In the genomic region with DNA sequence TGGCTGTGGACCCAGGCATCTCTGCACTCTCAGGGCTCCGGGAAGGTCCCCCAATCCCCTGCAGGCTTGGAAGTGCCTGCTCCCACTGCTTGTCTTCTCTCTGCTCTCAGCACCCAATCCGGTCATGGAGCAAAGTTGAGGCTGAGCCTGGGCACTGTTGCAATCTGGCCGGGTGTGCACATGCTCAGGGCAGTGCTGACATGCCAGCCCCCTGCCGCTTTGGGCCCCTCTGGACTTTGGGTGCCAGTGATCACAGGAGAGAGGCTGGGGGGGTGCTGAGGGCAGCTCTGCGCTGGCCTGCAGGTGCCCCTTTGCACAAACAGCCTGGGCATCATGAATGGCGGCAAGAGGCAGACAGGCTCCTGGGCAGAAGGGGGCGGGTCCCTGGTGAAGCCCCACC, we compare ENCODE assay signal across 35 cellular contexts.
"Had no signal": no experiment of that assay in that cellular context is flagged by ENCODE, and none has a peak within 500 bp of the region (broad histone marks: within the 10 kb centered on the region; RNA-seq: fewer than 3 reads in every experiment).

No MANE protein-coding gene starts in this region.

- H3K36me3 Mint-ChIP-seq: activated CD8-positive, alpha-beta memory T cell treated with anti-CD3 and anti-CD28 coated beads, Interleukin-2, amount 10 ng/mL, durations not matched to agents 7 days and 5 days; activated naive CD4-positive, alpha-beta T cell treated with anti-CD3 and anti-CD28 coated beads, Interleukin-2, amount 10 ng/mL, durations not matched to agents 7 days and 5 days; activated naive CD4-positive, alpha-beta T cell treated with anti-CD3 and anti-CD28 coated beads, Interleukin-2, amount 50 U/mL, for 24 hours; activated naive CD8-positive, alpha-beta T cell; activated naive CD8-positive, alpha-beta T cell treated with anti-CD3 and anti-CD28 coated beads, Interleukin-2, amount 10 ng/mL, durations not matched to agents 7 days and 5 days; brain had no signal

- FAIRE-seq: bronchial epithelial cell, TTC549 had no signal

- H3K36me3 ChIP-seq: ascending aorta, cardiac muscle cell had no signal

- H3K4me1 ChIP-seq: ascending aorta had no signal

- DNase-seq: activated B cell treated with CpG ODN at 0.5 μM for 24 hours; activated CD4-positive, alpha-beta memory T cell treated with anti-CD3 and anti-CD28 coated beads, Interleukin-2, amount 10 ng/mL, durations not matched to agents 7 days and 5 days; activated CD4-positive, alpha-beta T cell treated with anti-CD3 and anti-CD28 coated beads for 4 hours; activated CD4-positive, alpha-beta T cell treated with anti-CD3 and anti-CD28 coated beads, Interleukin-2, amount 10 ng/mL, durations not matched to agents 7 days and 5 days; activated CD4-positive, alpha-beta T cell treated with anti-CD3 and anti-CD28 coated beads, Interleukin-2, amount 50 U/mL, for 48 hours; activated CD4-positive, CD25-positive, alpha-beta regulatory T cell treated with anti-CD3 and anti-CD28 coated beads, Interleukin-2, amount 50 U/mL, for 72 hours; activated CD8-positive, alpha-beta memory T cell treated with anti-CD3 and anti-CD28 coated beads for 24 hours; activated CD8-positive, alpha-beta memory T cell treated with anti-CD3 and anti-CD28 coated beads, Interleukin-2, amount 10 ng/mL, durations not matched to agents 7 days and 5 days; activated CD8-positive, alpha-beta memory T cell treated with anti-CD3 and anti-CD28 coated beads, Interleukin-2, amount 50 U/mL, for 48 hours; activated CD8-positive, alpha-beta T cell treated with anti-CD3 and anti-CD28 coated beads, Interleukin-2, amount 10 ng/mL, durations not matched to agents 7 days and 5 days; activated effector memory CD4-positive, alpha-beta T cell treated with Interleukin-2 at 50 U/mL for 16 hours; activated gamma-delta T cell; activated naive CD4-positive, alpha-beta T cell treated with anti-CD3 and anti-CD28 coated beads, Interleukin-2, amount 10 ng/mL, durations not matched to agents 7 days and 5 days; activated naive CD4-positive, alpha-beta T cell treated with Interleukin-2 at 50 U/mL for 16 hours; activated naive CD8-positive, alpha-beta T cell treated with anti-CD3 and anti-CD28 coated beads, Interleukin-2, amount 10 ng/mL, durations not matched to agents 7 days and 5 days; activated naive CD8-positive, alpha-beta T cell treated with anti-CD3 and anti-CD28 coated beads, Interleukin-2, amount 50 U/mL, for 24 hours; activated T-cell treated with anti-CD3 and anti-CD28 coated beads, Interleukin-2, amount 50 U/mL, for 24 hours; activated T-cell treated with anti-CD3 and anti-CD28 coated beads, Interleukin-2, amount 50 U/mL, for 48 hours; amygdala; anterior cingulate cortex; caudate nucleus; cerebellar nuclear complex; T-helper 2 cell; T-helper 9 cell had no signal

- H3K9me3 Mint-ChIP-seq: activated B cell treated with CpG ODN at 0.5 μM for 24 hours; activated CD4-positive, alpha-beta memory T cell treated with anti-CD3 and anti-CD28 coated beads, Interleukin-2, amount 10 ng/mL, durations not matched to agents 7 days and 5 days; activated CD4-positive, alpha-beta T cell treated with anti-CD3 and anti-CD28 coated beads, Interleukin-2, amount 10 ng/mL, durations not matched to agents 7 days and 5 days; activated naive CD4-positive, alpha-beta T cell treated with anti-CD3 and anti-CD28 coated beads, Interleukin-2, amount 10 ng/mL, durations not matched to agents 7 days and 5 days; activated naive CD4-positive, alpha-beta T cell treated with anti-CD3 and anti-CD28 coated beads, Interleukin-2, amount 50 U/mL, for 24 hours; activated naive CD8-positive, alpha-beta T cell treated with anti-CD3 and anti-CD28 coated beads, Interleukin-2, amount 10 ng/mL, durations not matched to agents 7 days and 5 days; activated naive CD8-positive, alpha-beta T cell treated with anti-CD3 and anti-CD28 coated beads, Interleukin-2, amount 50 U/mL, for 24 hours; activated T-cell treated with anti-CD3 and anti-CD28 coated beads, Interleukin-2, amount 50 U/mL, for 24 hours; activated T-helper 2 cell treated with anti-CD3 and anti-CD28 coated beads, Interferon-gamma antibody, Interleukin-2, Interleukin-4, amounts not matched to agents 10 μg/mL and 5 μg/mL and 100 μg/mL, durations not matched to agents 14 hours and 24 hours and 36 hours; central memory CD8-positive, alpha-beta T cell; T-helper 2 cell treated with Interferon-gamma antibody and Interleukin-4, amounts not matched to agents 5 μg/mL and 100 μg/mL, for 36 hours had no signal

- H3K27ac ChIP-seq: ascending aorta, cardiac muscle cell, VCaP had no signal

- H3K4me3 ChIP-seq: ascending aorta, cardiac muscle cell had no signal

- H3K27ac Mint-ChIP-seq: activated B cell treated with CpG ODN at 0.5 μM for 24 hours; activated CD4-positive, alpha-beta memory T cell treated with anti-CD3 and anti-CD28 coated beads, Interleukin-2, amount 10 ng/mL, durations not matched to agents 7 days and 5 days; activated CD4-positive, alpha-beta T cell treated with anti-CD3 and anti-CD28 coated beads, Interleukin-2, amount 10 ng/mL, durations not matched to agents 7 days and 5 days; activated CD8-positive, alpha-beta memory T cell treated with anti-CD3 and anti-CD28 coated beads, Interleukin-2, amount 10 ng/mL, durations not matched to agents 7 days and 5 days; activated CD8-positive, alpha-beta T cell treated with anti-CD3 and anti-CD28 coated beads, Interleukin-2, amount 10 ng/mL, durations not matched to agents 7 days and 5 days; activated naive CD4-positive, alpha-beta T cell treated with anti-CD3 and anti-CD28 coated beads, Interleukin-2, amount 10 ng/mL, durations not matched to agents 7 days and 5 days; activated naive CD4-positive, alpha-beta T cell treated with anti-CD3 and anti-CD28 coated beads, Interleukin-2, amount 50 U/mL, for 24 hours; activated naive CD8-positive, alpha-beta T cell; activated naive CD8-positive, alpha-beta T cell treated with anti-CD3 and anti-CD28 coated beads, Interleukin-2, amount 10 ng/mL, durations not matched to agents 7 days and 5 days; activated naive CD8-positive, alpha-beta T cell treated with anti-CD3 and anti-CD28 coated beads, Interleukin-2, amount 50 U/mL, for 24 hours; activated T-cell treated with anti-CD3 and anti-CD28 coated beads, Interleukin-2, amount 50 U/mL, for 24 hours; activated T-helper 2 cell treated with anti-CD3 and anti-CD28 coated beads, Interferon-gamma antibody, Interleukin-2, Interleukin-4, amounts not matched to agents 10 μg/mL and 5 μg/mL and 100 μg/mL, durations not matched to agents 14 hours and 24 hours and 36 hours; brain; T-helper 2 cell treated with Interferon-gamma antibody and Interleukin-4, amounts not matched to agents 5 μg/mL and 100 μg/mL, for 36 hours had no signal

- H3K27me3 Mint-ChIP-seq: activated naive CD4-positive, alpha-beta T cell treated with anti-CD3 and anti-CD28 coated beads, Interleukin-2, amount 50 U/mL, for 24 hours had no signal

- H3K4me1 Mint-ChIP-seq: activated B cell treated with CpG ODN at 0.5 μM for 24 hours; activated CD4-positive, alpha-beta memory T cell treated with anti-CD3 and anti-CD28 coated beads, Interleukin-2, amount 10 ng/mL, durations not matched to agents 7 days and 5 days; activated CD4-positive, alpha-beta T cell treated with anti-CD3 and anti-CD28 coated beads, Interleukin-2, amount 10 ng/mL, durations not matched to agents 7 days and 5 days; activated CD8-positive, alpha-beta memory T cell treated with anti-CD3 and anti-CD28 coated beads, Interleukin-2, amount 10 ng/mL, durations not matched to agents 7 days and 5 days; activated naive CD4-positive, alpha-beta T cell treated with anti-CD3 and anti-CD28 coated beads, Interleukin-2, amount 10 ng/mL, durations not matched to agents 7 days and 5 days; activated naive CD4-positive, alpha-beta T cell treated with anti-CD3 and anti-CD28 coated beads, Interleukin-2, amount 50 U/mL, for 24 hours; activated naive CD8-positive, alpha-beta T cell treated with anti-CD3 and anti-CD28 coated beads, Interleukin-2, amount 50 U/mL, for 24 hours; brain; central memory CD8-positive, alpha-beta T cell had no signal

- H3K9me3 ChIP-seq: ascending aorta had no signal

- H3K27me3 ChIP-seq: ascending aorta, cardiac muscle cell had no signal

- H3K4me3 Mint-ChIP-seq: activated B cell treated with CpG ODN at 0.5 μM for 24 hours; activated CD4-positive, alpha-beta memory T cell treated with anti-CD3 and anti-CD28 coated beads, Interleukin-2, amount 10 ng/mL, durations not matched to agents 7 days and 5 days; activated CD4-positive, alpha-beta T cell treated with anti-CD3 and anti-CD28 coated beads, Interleukin-2, amount 10 ng/mL, durations not matched to agents 7 days and 5 days; activated CD8-positive, alpha-beta memory T cell treated with anti-CD3 and anti-CD28 coated beads, Interleukin-2, amount 10 ng/mL, durations not matched to agents 7 days and 5 days; activated CD8-positive, alpha-beta T cell treated with anti-CD3 and anti-CD28 coated beads, Interleukin-2, amount 10 ng/mL, durations not matched to agents 7 days and 5 days; activated naive CD4-positive, alpha-beta T cell treated with anti-CD3 and anti-CD28 coated beads, Interleukin-2, amount 10 ng/mL, durations not matched to agents 7 days and 5 days; activated naive CD4-positive, alpha-beta T cell treated with anti-CD3 and anti-CD28 coated beads, Interleukin-2, amount 50 U/mL, for 24 hours; activated naive CD8-positive, alpha-beta T cell; activated naive CD8-positive, alpha-beta T cell treated with anti-CD3 and anti-CD28 coated beads, Interleukin-2, amount 10 ng/mL, durations not matched to agents 7 days and 5 days; activated naive CD8-positive, alpha-beta T cell treated with anti-CD3 and anti-CD28 coated beads, Interleukin-2, amount 50 U/mL, for 24 hours; activated T-cell treated with anti-CD3 and anti-CD28 coated beads, Interleukin-2, amount 50 U/mL, for 24 hours; brain; central memory CD8-positive, alpha-beta T cell; T-helper 2 cell treated with Interferon-gamma antibody and Interleukin-4, amounts not matched to agents 5 μg/mL and 100 μg/mL, for 36 hours had no signal

- ATAC-seq: activated CD8-positive, alpha-beta memory T cell treated with anti-CD3 and anti-CD28 coated beads, Interleukin-2, amount 10 ng/mL, durations not matched to agents 7 days and 5 days; activated CD8-positive, alpha-beta T cell treated with anti-CD3 and anti-CD28 coated beads, Interleukin-2, amount 10 ng/mL, durations not matched to agents 7 days and 5 days; activated naive CD8-positive, alpha-beta T cell treated with anti-CD3 and anti-CD28 coated beads, Interleukin-2, amount 50 U/mL, for 24 hours had no signal
